Comparison of ENCODE assay signal across 10 cellular contexts in genomic region chr10:75042292-75042974, GRCh38.
A peak's percentile ranks its signal among the peaks of the same experiment; 100 is the strongest.
DNase-seq lines count a peak whose midpoint lies in the region; ATAC-seq and TF ChIP-seq lines count a peak whose summit lies in the region.
"Had no signal": no experiment of that assay in that cellular context is flagged by ENCODE, and none has a peak within 500 bp of the region (broad histone marks: within the 10 kb centered on the region; RNA-seq: fewer than 3 reads in every experiment).

No MANE protein-coding gene starts in this region.

- no peaks in the 10 kb centered on the region for H3K9me3 Mint-ChIP-seq in stimulated activated naive CD8-positive, alpha-beta T cell treated with anti-CD3 and anti-CD28 coated beads, Interleukin-15, Interleukin-2, amounts not matched to agents 100 ng/mL and 50 ng/mL, for 24 hours

- peaks cover 49% of the 10 kb centered on the region for H3K4me1 Mint-ChIP-seq in stimulated activated naive CD8-positive, alpha-beta T cell treated with anti-CD3 and anti-CD28 coated beads, Interleukin-15, Interleukin-2, amounts not matched to agents 100 ng/mL and 50 ng/mL, for 24 hours (ENCODE audit: low read depth)

- peaks cover 7% of the 10 kb centered on the region for H3K27me3 Mint-ChIP-seq in stimulated activated naive CD8-positive, alpha-beta T cell treated with anti-CD3 and anti-CD28 coated beads, Interleukin-15, Interleukin-2, amounts not matched to agents 100 ng/mL and 50 ng/mL, for 24 hours

- DNase-seq in activated CD8-positive, alpha-beta memory T cell treated with anti-CD3 and anti-CD28 coated beads, Interleukin-2, amount 50 U/mL, for 48 hours = peak; percentile 52
- DNase-seq in activated CD8-positive, alpha-beta memory T cell treated with anti-CD3 and anti-CD28 coated beads, Interleukin-2, amount 50 U/mL, for 4 hours = no peak
- DNase-seq in fibroblast of mammary gland (ENCODE audit: low read depth) (peak; percentile 92), pons (ENCODE audit: low spot score) (no peak)
- DNase-seq: small intestine had no signal

- ATAC-seq in SK-N-SH treated with all-trans-retinoic acid at 6 μM for 48 hours (peak; percentile 86), GM19395 (IDR thresholded peaks at IDR 0.05; ENCODE audit: unreplicated experiment) (no peak), HG03175 (IDR thresholded peaks at IDR 0.05; ENCODE audit: unreplicated experiment) (no peak)

- H3K4me3 Mint-ChIP-seq in stimulated activated naive CD8-positive, alpha-beta T cell treated with anti-CD3 and anti-CD28 coated beads, Interleukin-15, Interleukin-2, amounts not matched to agents 100 ng/mL and 50 ng/mL, for 24 hours = no peak overlapping the region

- H3K27ac Mint-ChIP-seq in stimulated activated naive CD8-positive, alpha-beta T cell treated with anti-CD3 and anti-CD28 coated beads, Interleukin-15, Interleukin-2, amounts not matched to agents 100 ng/mL and 50 ng/mL, for 24 hours = peak overlapping the region; percentile 16

- no peak overlapping the region for H3K4me3 ChIP-seq in fibroblast of mammary gland (ENCODE audit: control insufficient read depth, low read depth, low read length)
- H3K4me3 ChIP-seq: BLaER1 had no signal

- H3K36me3 Mint-ChIP-seq in stimulated activated naive CD8-positive, alpha-beta T cell treated with anti-CD3 and anti-CD28 coated beads, Interleukin-15, Interleukin-2, amounts not matched to agents 100 ng/mL and 50 ng/mL, for 24 hours (ENCODE audit: low read depth) = no peaks in the 10 kb centered on the region

- no peak for TF ChIP-seq CTCF in fibroblast of mammary gland (conservative IDR thresholded peaks at IDR 0.05; ENCODE audit: control insufficient read depth, insufficient read depth, low read depth, low read length)

TF ChIP-seq in SK-N-SH treated with all-trans-retinoic acid at 6 μM for 48 hours, 23 proteins besides CTCF, POLR2A, EP300 and RAD21:
- TF ChIP-seq CSRNP3 (CRISPR knock-in tag; IDR thresholded peaks at IDR 0.05) (no peak), ISL1 (CRISPR knock-in tag; IDR thresholded peaks at IDR 0.05) (0 out of 2 replicates have a peak, but pooled peaks have one; percentile 31), OSR1 (CRISPR knock-in tag; IDR thresholded peaks at IDR 0.05) (no peak)

Comparison
In these comparisons a context has a peak if more than half of its experiments do, and no peak if none do; other contexts are left out.
1. DNase-seq: peak in activated CD8-positive, alpha-beta memory T cell treated with anti-CD3 and anti-CD28 coated beads, Interleukin-2, amount 50 U/mL, for 48 hours (single experiment) and fibroblast of mammary gland (single experiment); none in activated CD8-positive, alpha-beta memory T cell treated with anti-CD3 and anti-CD28 coated beads, Interleukin-2, amount 50 U/mL, for 4 hours (single experiment) and pons (single experiment).